In the genomic region with DNA sequence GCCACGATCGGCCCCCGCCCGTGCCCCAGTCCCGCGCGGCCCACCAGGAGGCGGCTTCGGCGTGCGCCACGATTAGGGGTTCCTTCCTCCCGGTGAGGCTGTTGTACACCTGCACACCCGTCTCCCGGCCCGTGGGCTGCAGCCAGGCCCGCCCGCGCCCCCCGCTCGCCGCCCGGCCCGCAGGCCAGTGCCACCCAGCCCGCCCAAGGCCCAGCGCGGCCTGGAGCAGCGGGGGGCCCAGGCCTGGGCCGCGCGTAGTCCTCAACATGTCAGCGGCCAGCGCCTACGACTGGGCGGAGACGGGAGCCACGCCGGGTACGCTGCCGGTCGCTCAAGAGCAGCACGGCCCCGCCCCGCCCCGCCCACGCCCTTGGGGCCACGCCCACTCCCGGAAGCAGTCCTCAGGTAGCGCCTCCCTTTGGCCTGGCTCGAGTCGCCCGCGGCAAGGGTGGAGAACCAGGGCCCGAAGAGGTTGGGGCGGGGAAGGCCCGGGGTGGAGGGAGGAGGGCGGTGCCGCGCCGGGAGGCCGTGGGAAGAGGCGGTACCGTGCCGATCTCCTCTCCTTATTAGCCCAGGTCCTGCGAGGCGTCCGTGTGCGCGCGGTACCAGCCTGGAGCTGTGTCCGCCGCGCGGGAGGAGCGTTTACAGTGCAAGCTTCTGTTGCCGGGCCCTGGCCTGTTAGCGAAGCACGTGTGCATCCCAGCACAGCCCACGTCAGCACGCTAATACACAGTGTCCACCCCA, we compare ENCODE assay signal across 8 cellular contexts. TPM values are rescaled to one million over a fixed set of nuclear protein-coding genes. Genes with fewer than 3 reads are reported as not detected.
A peak's percentile ranks its signal among the peaks of the same experiment; 100 is the strongest.
DNase-seq lines count a peak whose midpoint lies in the region; ATAC-seq and TF ChIP-seq lines count a peak whose summit lies in the region.

A gene with protein sequence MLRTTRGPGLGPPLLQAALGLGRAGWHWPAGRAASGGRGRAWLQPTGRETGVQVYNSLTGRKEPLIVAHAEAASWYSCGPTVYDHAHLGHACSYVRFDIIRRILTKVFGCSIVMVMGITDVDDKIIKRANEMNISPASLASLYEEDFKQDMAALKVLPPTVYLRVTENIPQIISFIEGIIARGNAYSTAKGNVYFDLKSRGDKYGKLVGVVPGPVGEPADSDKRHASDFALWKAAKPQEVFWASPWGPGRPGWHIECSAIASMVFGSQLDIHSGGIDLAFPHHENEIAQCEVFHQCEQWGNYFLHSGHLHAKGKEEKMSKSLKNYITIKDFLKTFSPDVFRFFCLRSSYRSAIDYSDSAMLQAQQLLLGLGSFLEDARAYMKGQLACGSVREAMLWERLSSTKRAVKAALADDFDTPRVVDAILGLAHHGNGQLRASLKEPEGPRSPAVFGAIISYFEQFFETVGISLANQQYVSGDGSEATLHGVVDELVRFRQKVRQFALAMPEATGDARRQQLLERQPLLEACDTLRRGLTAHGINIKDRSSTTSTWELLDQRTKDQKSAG (minus strand): TSS at position 291 of the 744 bp plus-strand sequence. CDS start 23 bp downstream, at position 268.

- H3K36me3 ChIP-seq in left ventricle myocardium inferior (peaks cover 9% of the 10 kb centered on the region), psoas muscle (ENCODE audit: insufficient read depth in 1 of 2, low read depth in 1 of 2) (peaks cover 0 to 12% of the 10 kb centered on the region in 2 donors), urinary bladder (ENCODE audit: insufficient read depth) (no peaks in the 10 kb centered on the region)

- H3K4me1 ChIP-seq in left ventricle myocardium inferior (peaks cover 47% of the 10 kb centered on the region), psoas muscle (peaks cover 45% of the 10 kb centered on the region), urinary bladder (ENCODE audit: insufficient read depth) (no peaks in the 10 kb centered on the region)

- peak within 1 kb of the TSS; percentile 92 for H3K27ac ChIP-seq in left ventricle myocardium inferior (replicated peaks)
- peak within 1 kb of the TSS; percentile 88 for H3K27ac ChIP-seq in psoas muscle
- H3K27ac ChIP-seq in urinary bladder (ENCODE audit: low read depth), result no peak within 1 kb of the TSS

- TF ChIP-seq CTCF in left ventricle myocardium inferior (IDR thresholded peaks at IDR 0.05; ENCODE audit: borderline replicate concordance), result peak; percentile 38
- TF ChIP-seq CTCF in psoas muscle (IDR thresholded peaks at IDR 0.05), result no peak

- intact Hi-C loops in left ventricle myocardium inferior (cut with micrococcal nuclease), result no loop called here
- intact Hi-C loops in psoas muscle (cut with DNase I), result no loop called here

- 0 to 1% (median 1%) methylated on average over 44 to 80 of the region's 80 CpGs for WGBS in psoas muscle, 3 donors
- WGBS in urinary bladder, result under 1% methylated on average over 80 of the region's 80 CpGs

- peak; percentile 96 for ATAC-seq in GM18502 (IDR thresholded peaks at IDR 0.05; ENCODE audit: poor library complexity, unreplicated experiment)
- peak; percentile 91 for ATAC-seq in HG02943 (IDR thresholded peaks at IDR 0.05; ENCODE audit: low read depth, unreplicated experiment)
- ATAC-seq in psoas muscle, result peak; percentile 93 to 96 (median 94)

- H3K9me3 ChIP-seq in left ventricle myocardium inferior (replicated peaks) (no peaks in the 10 kb centered on the region), psoas muscle (no peaks in the 10 kb centered on the region)

- H3K27me3 ChIP-seq in left ventricle myocardium inferior (ENCODE audit: low read depth) (no peaks in the 10 kb centered on the region), psoas muscle (ENCODE audit: insufficient read depth in 3 of 3, low read length in 2 of 3) (no peaks in the 10 kb centered on the region)

- DNase-seq in NCI-H187 treated with DMSO at 0.1 percent for 48 hours (lab: John Stamatoyannopoulos, UW) (peak; percentile 92), T-helper 2 cell (peak; percentile 84 to 97 (median 92)), amygdala (lab: John Stamatoyannopoulos, UW) (peak; percentile 18 to 94 (median 84)), left ventricle myocardium inferior (peak; percentile 97), psoas muscle (peak; percentile 96 to 98)

- peak within 1 kb of the TSS; percentile 86 for H3K4me3 ChIP-seq in left ventricle myocardium inferior
- H3K4me3 ChIP-seq in psoas muscle, result peak within 1 kb of the TSS; percentile 75
- peak within 1 kb of the TSS; percentile 96 for H3K4me3 ChIP-seq in urinary bladder (ENCODE audit: low read depth, low read length)

RNA-seq across cellular contexts. Expression of the gene that starts here (rescaled TPM):
- total RNA-seq in left ventricle myocardium inferior (52.8 TPM), psoas muscle (10 to 100 TPM; 41.3 to 59.0 (median 49.5) TPM), urinary bladder (53.9 TPM)
- polyA plus RNA-seq in psoas muscle (10 to 100 TPM; 56.3 to 85.2 (median 57.0) TPM), urinary bladder (51.2 TPM)
